Comparison of ENCODE assay signal across 16 cellular contexts in genomic region chr6:151310852-151311767, GRCh38.
DNase-seq lines count a peak whose midpoint lies in the region; ATAC-seq and TF ChIP-seq lines count a peak whose summit lies in the region.
"Had no signal": no experiment of that assay in that cellular context is flagged by ENCODE, and none has a peak within 500 bp of the region (broad histone marks: within the 10 kb centered on the region; RNA-seq: fewer than 3 reads in every experiment).

No MANE protein-coding gene starts in this region.

- WGBS in SK-N-SH (ENCODE audit: low lambda C conversion rate), result 77% methylated on average over 14 of the region's 14 CpGs

- no peaks in the 10 kb centered on the region for H3K9me3 ChIP-seq in cardiac muscle cell (ENCODE audit: low read depth)
- H3K9me3 ChIP-seq in SK-N-SH, result no peaks in the 10 kb centered on the region
- H3K9me3 ChIP-seq: A549 had no signal

- no peak overlapping the region for H3K9ac ChIP-seq in SK-N-SH

- no peak for TF ChIP-seq EP300 in SK-N-SH (IDR thresholded peaks at IDR 0.05; ENCODE audit: borderline replicate concordance in 1 of 2, low read depth in 1 of 2, low read length in 1 of 2)

- no peak for TF ChIP-seq RAD21 in SK-N-SH (IDR thresholded peaks at IDR 0.05; ENCODE audit: low read length)

- no peaks in the 10 kb centered on the region for H3K9me2 ChIP-seq in SK-N-SH

- DNase-seq in cardiac muscle cell (ENCODE audit: low read depth in 1 of 2, low spot score in 1 of 2), result no peak
- no peak for DNase-seq in Right ventricle myocardium superior
- peak; percentile 74 for DNase-seq in SK-N-SH
- peak; percentile 60 for DNase-seq in glutamatergic neuron
- no peak for DNase-seq in type B pancreatic cell (ENCODE audit: extremely low spot score, unreplicated experiment)
- DNase-seq in activated naive CD8-positive, alpha-beta T cell treated with anti-CD3 and anti-CD28 coated beads, Interleukin-2, amount 50 U/mL, for 24 hours, result no peak
- DNase-seq: CD4-positive, CD25-positive, alpha-beta regulatory T cell; MV-4-11; NCI-H1436; NCI-H345; NCI-H774; SHP77 treated with DMSO at 0.1 percent for 48 hours had no signal

- H3K36me3 ChIP-seq in cardiac muscle cell (no peaks in the 10 kb centered on the region), SK-N-SH (replicated peaks in 1 of 2; ENCODE audit: control insufficient read depth in 1 of 2, insufficient read depth in 2 of 2, low read length in 1 of 2) (peaks cover 0 to 7% of the 10 kb centered on the region in 2 experiments)

- no peaks in the 10 kb centered on the region for H3F3A ChIP-seq in SK-N-SH (replicated peaks; ENCODE audit: insufficient read depth)

- H3K9me3 Mint-ChIP-seq in glutamatergic neuron (ENCODE audit: unreplicated experiment), result peaks cover 17% of the 10 kb centered on the region
- H3K9me3 Mint-ChIP-seq in type B pancreatic cell, result no peaks in the 10 kb centered on the region
- peaks cover 7% of the 10 kb centered on the region for H3K9me3 Mint-ChIP-seq in activated naive CD8-positive, alpha-beta T cell treated with anti-CD3 and anti-CD28 coated beads, Interleukin-2, amount 50 U/mL, for 24 hours

- peaks cover 10% of the 10 kb centered on the region; the same call in 1 of the 2 replicates for H3K79me2 ChIP-seq in SK-N-SH (ENCODE audit: insufficient read depth)

- H3K4me1 Mint-ChIP-seq in glutamatergic neuron (ENCODE audit: low read depth, unreplicated experiment), result peaks cover 27% of the 10 kb centered on the region
- H3K4me1 Mint-ChIP-seq in type B pancreatic cell (ENCODE audit: unreplicated experiment), result peaks cover 56% of the 10 kb centered on the region
- no peaks in the 10 kb centered on the region for H3K4me1 Mint-ChIP-seq in activated naive CD8-positive, alpha-beta T cell treated with anti-CD3 and anti-CD28 coated beads, Interleukin-2, amount 50 U/mL, for 24 hours
- H3K4me1 Mint-ChIP-seq: CD4-positive, CD25-positive, alpha-beta regulatory T cell; IgD-negative memory B cell had no signal

- intact Hi-C loops in Right ventricle myocardium superior (cut with DNase I), result no loop called here

- H3K4me2 ChIP-seq in SK-N-SH, result no peak overlapping the region
- H3K4me2 ChIP-seq: A549 had no signal

- H2AFZ ChIP-seq in SK-N-SH (ENCODE audit: low read depth), result no peak overlapping the region

- POLR2A ChIA-PET in SK-N-SH (lab: Yijun Ruan, JAX), result no interaction called here

- TF ChIP-seq CTCF in cardiac muscle cell (IDR thresholded peaks at IDR 0.05; ENCODE audit: low read depth, low read length) (no peak), SK-N-SH (IDR thresholded peaks at IDR 0.05) (no peak), glutamatergic neuron (IDR thresholded peaks at IDR 0.05; ENCODE audit: partially characterized antibody, unreplicated experiment) (no peak), type B pancreatic cell (conservative IDR thresholded peaks at IDR 0.05) (no peak)

- no peak overlapping the region for H3K4me3 ChIP-seq in cardiac muscle cell
- H3K4me3 ChIP-seq in SK-N-SH (ENCODE audit: low read depth in 2 of 2, low read length in 1 of 2), result no peak overlapping the region
- H3K4me3 ChIP-seq: A549 had no signal

- H4K20me1 ChIP-seq in SK-N-SH (ENCODE audit: insufficient read depth), result no peaks in the 10 kb centered on the region

- H3K4me1 ChIP-seq in cardiac muscle cell (ENCODE audit: low read depth) (peaks cover 22% of the 10 kb centered on the region), SK-N-SH (ENCODE audit: control insufficient read depth in 1 of 2, insufficient read depth in 2 of 2, low read depth in 1 of 2, low read length in 1 of 2) (peaks cover 0 to 4% of the 10 kb centered on the region in 2 experiments; a peak in 1 of 4 replicates)
- H3K4me1 ChIP-seq: A549 had no signal

- H3K4me3 Mint-ChIP-seq in glutamatergic neuron (ENCODE audit: unreplicated experiment) (peak overlapping the region; percentile 26), type B pancreatic cell (no peak overlapping the region)
- no peak overlapping the region for H3K4me3 Mint-ChIP-seq in activated naive CD8-positive, alpha-beta T cell treated with anti-CD3 and anti-CD28 coated beads, Interleukin-2, amount 50 U/mL, for 24 hours
- H3K4me3 Mint-ChIP-seq: CD4-positive, CD25-positive, alpha-beta regulatory T cell; IgD-negative memory B cell had no signal

- peaks cover 18% of the 10 kb centered on the region for H3K27me3 Mint-ChIP-seq in glutamatergic neuron (ENCODE audit: unreplicated experiment)
- H3K27me3 Mint-ChIP-seq in type B pancreatic cell, result no peaks in the 10 kb centered on the region
- peaks cover 2% of the 10 kb centered on the region for H3K27me3 Mint-ChIP-seq in activated naive CD8-positive, alpha-beta T cell treated with anti-CD3 and anti-CD28 coated beads, Interleukin-2, amount 50 U/mL, for 24 hours

- H3K27me3 ChIP-seq in cardiac muscle cell (no peaks in the 10 kb centered on the region), SK-N-SH (ENCODE audit: insufficient read depth) (no peaks in the 10 kb centered on the region)

- ATAC-seq in Right ventricle myocardium superior (ENCODE audit: poor library complexity) (no peak), HG03280 (IDR thresholded peaks at IDR 0.05; ENCODE audit: unreplicated experiment) (no peak), GM18517 (IDR thresholded peaks at IDR 0.05; ENCODE audit: unreplicated experiment) (no peak)
- ATAC-seq in activated naive CD8-positive, alpha-beta T cell treated with anti-CD3 and anti-CD28 coated beads, Interleukin-2, amount 50 U/mL, for 24 hours, result no peak
- ATAC-seq: A549 had no signal

- peak overlapping the region; percentile 69 for H3K27ac Mint-ChIP-seq in glutamatergic neuron (ENCODE audit: unreplicated experiment)
- peak overlapping the region; percentile 62 for H3K27ac Mint-ChIP-seq in type B pancreatic cell
- no peak overlapping the region for H3K27ac Mint-ChIP-seq in activated naive CD8-positive, alpha-beta T cell treated with anti-CD3 and anti-CD28 coated beads, Interleukin-2, amount 50 U/mL, for 24 hours
- H3K27ac Mint-ChIP-seq: CD4-positive, CD25-positive, alpha-beta regulatory T cell; IgD-negative memory B cell had no signal

- CTCF ChIA-PET in SK-N-SH (lab: Yijun Ruan, JAX), result interaction anchor here (0.6 to 7.1 kb wide), 5 partner anchors 14 to 419 kb away, joined by 3 to 59 read pairs (median 4); no protein-coding TSS in a partner anchor

- H3K36me3 Mint-ChIP-seq in glutamatergic neuron (ENCODE audit: unreplicated experiment), result no peaks in the 10 kb centered on the region
- H3K36me3 Mint-ChIP-seq in type B pancreatic cell, result peaks cover 33% of the 10 kb centered on the region
- peaks cover 2% of the 10 kb centered on the region for H3K36me3 Mint-ChIP-seq in activated naive CD8-positive, alpha-beta T cell treated with anti-CD3 and anti-CD28 coated beads, Interleukin-2, amount 50 U/mL, for 24 hours (ENCODE audit: low read depth)
- H3K36me3 Mint-ChIP-seq: CD4-positive, CD25-positive, alpha-beta regulatory T cell; IgD-negative memory B cell had no signal

- H3K27ac ChIP-seq in cardiac muscle cell, result peak overlapping the region; percentile 7
- peak overlapping the region in 1 of 2 experiments; percentile 40; a peak in 1 of 4 replicates for H3K27ac ChIP-seq in SK-N-SH (ENCODE audit: low read depth in 2 of 2, low read length in 1 of 2)
- H3K27ac ChIP-seq: A549 had no signal

TF ChIP-seq in SK-N-SH, 30 proteins besides CTCF, POLR2A, EP300 and RAD21:
- no peak for TF ChIP-seq NFIC (IDR thresholded peaks at IDR 0.05; ENCODE audit: borderline replicate concordance)
- TF ChIP-seq RFX5 (IDR thresholded peaks at IDR 0.05; ENCODE audit: low read length), result no peak
- no peak for TF ChIP-seq MAX (IDR thresholded peaks at IDR 0.05; ENCODE audit: low read depth)
- TF ChIP-seq RCOR1 (IDR thresholded peaks at IDR 0.05; ENCODE audit: low read length), result no peak
- no peak for TF ChIP-seq YY1 (IDR thresholded peaks at IDR 0.05; ENCODE audit: low read depth)
- TF ChIP-seq MXI1 (IDR thresholded peaks at IDR 0.05; ENCODE audit: low read depth, low read length), result peak; percentile 84

Comparison
In these comparisons a context has a peak if more than half of its experiments do, and no peak if none do; other contexts are left out.
1. DNase-seq: peak in SK-N-SH (single experiment) and glutamatergic neuron (single experiment); none in cardiac muscle cell (0 of 2), Right ventricle myocardium superior (single experiment), type B pancreatic cell (single experiment) and activated naive CD8-positive, alpha-beta T cell treated with anti-CD3 and anti-CD28 coated beads, Interleukin-2, amount 50 U/mL, for 24 hours (single experiment).